ENCODE assay signal across 27 cellular contexts in genomic region chrX:154695913-154696312, GRCh38. TPM values are rescaled to one million over a fixed set of nuclear protein-coding genes. Genes with fewer than 3 reads are reported as not detected.
DNase-seq lines count a peak whose midpoint lies in the region; ATAC-seq and TF ChIP-seq lines count a peak whose summit lies in the region.
"Had no signal": no experiment of that assay in that cellular context is flagged by ENCODE, and none has a peak within 500 bp of the region (broad histone marks: within the 10 kb centered on the region; RNA-seq: fewer than 3 reads in every experiment).

No MANE protein-coding gene starts in this region.

- H3K9me3 ChIP-seq in heart left ventricle = no peaks in the 10 kb centered on the region
- H3K9me3 ChIP-seq: sigmoid colon had no signal

- no peak for TF ChIP-seq POLR2A in heart left ventricle (IDR thresholded peaks at IDR 0.05)

- peak overlapping the region in 11 of 12 donors; percentile 10 to 67 (median 51) for H3K27ac ChIP-seq in heart left ventricle
- H3K27ac ChIP-seq: sigmoid colon had no signal

- H3K36me3 ChIP-seq in heart left ventricle = peaks cover 0 to 79% (median 38%) of the 10 kb centered on the region in 9 donors
- H3K36me3 ChIP-seq: sigmoid colon had no signal

- H3K9me3 Mint-ChIP-seq in chondrocyte (ENCODE audit: low read depth) (peaks cover 22% of the 10 kb centered on the region), immature natural killer cell (no peaks in the 10 kb centered on the region)
- H3K9me3 Mint-ChIP-seq: activated T-helper 17 cell treated with anti-CD3 and anti-CD28 coated beads, Interleukin-2, amount 50 U/mL, for 72 hours; CD4-positive, CD25-positive, alpha-beta regulatory T cell; memory B cell; T-cell had no signal

- ATAC-seq in heart left ventricle = peak in 3 of 4 donors; percentile 37 to 50 (median 44)
- no peak for ATAC-seq in HG03469 (IDR thresholded peaks at IDR 0.05; ENCODE audit: unreplicated experiment)
- no peak for ATAC-seq in HG03432 (IDR thresholded peaks at IDR 0.05; ENCODE audit: unreplicated experiment)
- no peak for ATAC-seq in GM19397 (IDR thresholded peaks at IDR 0.05; ENCODE audit: unreplicated experiment)
- ATAC-seq: T-cell had no signal

- H3K27me3 Mint-ChIP-seq in chondrocyte (ENCODE audit: low read depth) = no peaks in the 10 kb centered on the region
- H3K27me3 Mint-ChIP-seq in immature natural killer cell (ENCODE audit: low read depth in 3 of 3) = peaks cover 0 to 3% (median 2%) of the 10 kb centered on the region in 3 donors
- H3K27me3 Mint-ChIP-seq: activated CD4-positive, alpha-beta T cell treated with anti-CD3 and anti-CD28 coated beads for 36 hours; activated naive CD8-positive, alpha-beta T cell; activated T-helper 17 cell treated with anti-CD3 and anti-CD28 coated beads, Interleukin-2, amount 50 U/mL, for 72 hours; CD4-positive, CD25-positive, alpha-beta regulatory T cell; memory B cell had no signal

- TF ChIP-seq CTCF in heart left ventricle (IDR thresholded peaks at IDR 0.05) (no peak), chondrocyte (IDR thresholded peaks at IDR 0.05) (no peak)

- H3K4me1 ChIP-seq in heart left ventricle = peaks cover 0 to 35% (median 14%) of the 10 kb centered on the region in 12 donors

- WGBS in heart left ventricle, 4 donors = 41 to 56% (median 47%) methylated on average over 6 of the region's 6 CpGs

- H3K27me3 ChIP-seq in heart left ventricle = peaks cover 0 to 4% (median 0%) of the 10 kb centered on the region in 9 donors
- H3K27me3 ChIP-seq: sigmoid colon had no signal

- intact Hi-C loops in heart left ventricle (cut with DNase I) (loop anchor here in 6 of 10 donors (5.0 to 10.0 kb wide), 3 partner anchors 36 to 56 kb away; partner anchors contain the start of gene GAB3 (in 1 of the 6)), cardiac septum (cut with DNase I) (no loop called here)

- H3K4me3 Mint-ChIP-seq in chondrocyte (ENCODE audit: unreplicated experiment) (no peak overlapping the region), immature natural killer cell (no peak overlapping the region)
- H3K4me3 Mint-ChIP-seq: activated CD4-positive, alpha-beta T cell treated with anti-CD3 and anti-CD28 coated beads for 36 hours; activated naive CD8-positive, alpha-beta T cell; activated T-helper 17 cell treated with anti-CD3 and anti-CD28 coated beads, Interleukin-2, amount 50 U/mL, for 72 hours; CD4-positive, CD25-positive, alpha-beta regulatory T cell; memory B cell; T-cell had no signal

- peaks cover 6% of the 10 kb centered on the region for H3K36me3 Mint-ChIP-seq in chondrocyte (ENCODE audit: low read depth)
- H3K36me3 Mint-ChIP-seq in immature natural killer cell = peaks cover 2 to 18% (median 13%) of the 10 kb centered on the region in 3 donors

- H3K4me3 ChIP-seq in heart left ventricle = no peak overlapping the region
- H3K4me3 ChIP-seq: sigmoid colon had no signal

- DNase-seq in heart left ventricle = peak in 2 of 5 donors; percentile 29
- DNase-seq in cardiac septum (ENCODE audit: low spot score) = no peak
- DNase-seq in chondrocyte (ENCODE audit: low spot score) = no peak
- no peak for DNase-seq in immature natural killer cell
- DNase-seq in glomerular visceral epithelial cell (ENCODE audit: extremely low spot score) = no peak
- DNase-seq: CD4-positive, CD25-positive, alpha-beta regulatory T cell; cerebellar nuclear complex; effector CD4-positive, alpha-beta T cell; NCI-H1105; NCI-H2029 treated with DMSO at 0.1 percent for 48 hours; NCI-H345; posterior cingulate gyrus; SHP77; sigmoid colon; T-cell had no signal

- peak overlapping the region; percentile 38 for H3K27ac Mint-ChIP-seq in chondrocyte (ENCODE audit: unreplicated experiment)
- H3K27ac Mint-ChIP-seq in immature natural killer cell = peak overlapping the region in 5 of 6 donors; percentile 6 to 84 (median 27)
- H3K27ac Mint-ChIP-seq: activated naive CD8-positive, alpha-beta T cell; CD4-positive, CD25-positive, alpha-beta regulatory T cell; memory B cell had no signal

- peaks cover 7% of the 10 kb centered on the region for H3K4me1 Mint-ChIP-seq in chondrocyte (ENCODE audit: low read depth)
- H3K4me1 Mint-ChIP-seq in immature natural killer cell = peaks cover 16 to 32% of the 10 kb centered on the region in 2 donors

RNA-seq across cellular contexts. Expression of gene CTAG2, which starts 42.5 kb away (rescaled TPM):
- total RNA-seq in heart left ventricle (under 1 TPM in 1 of 9 donors, not detected in 8; 0.61 TPM), cardiac septum (not detected), chondrocyte (not detected in 3 replicates)
- polyA plus RNA-seq in heart left ventricle (not detected), immature natural killer cell (not detected)
- total RNA-seq: activated CD4-positive, alpha-beta T cell treated with anti-CD3 and anti-CD28 coated beads for 36 hours; activated T-helper 17 cell treated with anti-CD3 and anti-CD28 coated beads, Interleukin-2, amount 50 U/mL, for 72 hours; astrocyte; CD4-positive, CD25-positive, alpha-beta regulatory T cell; glomerular endothelial cell; OCI-LY7; sigmoid colon; temporal lobe had no signal
- polyA plus RNA-seq: CD4-positive, CD25-positive, alpha-beta regulatory T cell; neural cell had no signal

RNA-seq across cellular contexts. Expression of gene GAB3, which starts 55.0 kb away (rescaled TPM):
- total RNA-seq in heart left ventricle (10 to 100 TPM; 11.5 to 29.0 (median 18.6) TPM), cardiac septum (17.7 TPM), chondrocyte (2.0 to 2.4 TPM (median 2.2 TPM) in 3 replicates)
- polyA plus RNA-seq in heart left ventricle (10 to 100 TPM in 1 of 2 donors, 1 to 10 TPM in 1; 7.2 to 12.3 TPM), immature natural killer cell (10 to 100 TPM in 2 of 3 donors, 1 to 10 TPM in 1; 9.3 to 23.6 (median 15.6) TPM)
- polyA plus RNA-seq: neural cell had no signal

Comparison
In these comparisons a context has a peak if more than half of its experiments do, and no peak if none do; other contexts are left out.
1. ATAC-seq: peak in heart left ventricle (3 of 4); none in HG03469 (single experiment), HG03432 (single experiment) and GM19397 (single experiment).